In genomic region chr1:28088168-28088961, GRCh38 we compare ENCODE assay signal across 1 cellular context.
TF ChIP-seq lines count a peak whose summit lies in the region.

TSS of gene EYA3 (minus strand) at chr1:28088610. CDS start at chr1:28058026, 30,584 bp downstream.

TF ChIP-seq in GM12878, 131 proteins besides CTCF, POLR2A, EP300 and RAD21 (continued from another document and continues in another):
- TF ChIP-seq JUND (IDR thresholded peaks at IDR 0.05; ENCODE audit: low read depth, low read length): no peak
- TF ChIP-seq ZNF274 (IDR thresholded peaks at IDR 0.05; ENCODE audit: insufficient read depth, insufficient read length): no peak
- peak; percentile 80 for TF ChIP-seq SIN3A (IDR thresholded peaks at IDR 0.05; ENCODE audit: low read depth, low read length)
- TF ChIP-seq TARDBP (IDR thresholded peaks at IDR 0.05; ENCODE audit: borderline replicate concordance): no peak; the same call in 1 of the 2 replicates
- no peak for TF ChIP-seq JUNB (IDR thresholded peaks at IDR 0.05)
- TF ChIP-seq MTA3 (IDR thresholded peaks at IDR 0.05; ENCODE audit: borderline replicate concordance, low read length): no peak
- TF ChIP-seq E2F4 (IDR thresholded peaks at IDR 0.05; ENCODE audit: low read depth, low read length): no peak
- TF ChIP-seq, protein P1, sequence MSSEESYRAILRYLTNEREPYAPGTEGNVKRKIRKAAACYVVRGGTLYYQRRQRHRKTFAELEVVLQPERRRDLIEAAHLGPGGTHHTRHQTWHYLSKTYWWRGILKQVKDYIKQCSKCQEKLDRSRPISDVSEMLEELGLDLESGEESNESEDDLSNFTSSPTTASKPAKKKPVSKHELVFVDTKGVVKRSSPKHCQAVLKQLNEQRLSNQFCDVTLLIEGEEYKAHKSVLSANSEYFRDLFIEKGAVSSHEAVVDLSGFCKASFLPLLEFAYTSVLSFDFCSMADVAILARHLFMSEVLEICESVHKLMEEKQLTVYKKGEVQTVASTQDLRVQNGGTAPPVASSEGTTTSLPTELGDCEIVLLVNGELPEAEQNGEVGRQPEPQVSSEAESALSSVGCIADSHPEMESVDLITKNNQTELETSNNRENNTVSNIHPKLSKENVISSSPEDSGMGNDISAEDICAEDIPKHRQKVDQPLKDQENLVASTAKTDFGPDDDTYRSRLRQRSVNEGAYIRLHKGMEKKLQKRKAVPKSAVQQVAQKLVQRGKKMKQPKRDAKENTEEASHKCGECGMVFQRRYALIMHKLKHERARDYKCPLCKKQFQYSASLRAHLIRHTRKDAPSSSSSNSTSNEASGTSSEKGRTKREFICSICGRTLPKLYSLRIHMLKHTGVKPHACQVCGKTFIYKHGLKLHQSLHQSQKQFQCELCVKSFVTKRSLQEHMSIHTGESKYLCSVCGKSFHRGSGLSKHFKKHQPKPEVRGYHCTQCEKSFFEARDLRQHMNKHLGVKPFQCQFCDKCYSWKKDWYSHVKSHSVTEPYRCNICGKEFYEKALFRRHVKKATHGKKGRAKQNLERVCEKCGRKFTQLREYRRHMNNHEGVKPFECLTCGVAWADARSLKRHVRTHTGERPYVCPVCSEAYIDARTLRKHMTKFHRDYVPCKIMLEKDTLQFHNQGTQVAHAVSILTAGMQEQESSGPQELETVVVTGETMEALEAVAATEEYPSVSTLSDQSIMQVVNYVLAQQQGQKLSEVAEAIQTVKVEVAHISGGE (CRISPR knock-in tag; IDR thresholded peaks at IDR 0.05): no peak
- TF ChIP-seq SUPT20H (IDR thresholded peaks at IDR 0.05; ENCODE audit: borderline replicate concordance, control insufficient read depth, low read depth, low read length): no peak
- peak; percentile 85; the same call in 1 of the 2 replicates for TF ChIP-seq MXI1 (IDR thresholded peaks at IDR 0.05; ENCODE audit: low read depth, low read length)
- peak; percentile 68 for TF ChIP-seq SP1 (IDR thresholded peaks at IDR 0.05; ENCODE audit: low read depth, low read length)
- TF ChIP-seq IRF4 (IDR thresholded peaks at IDR 0.05; ENCODE audit: low read depth, low read length): 0 out of 2 replicates have a peak, but pooled peaks have one; percentile 27
- TF ChIP-seq GABPA (IDR thresholded peaks at IDR 0.05; ENCODE audit: low read depth): peak; percentile 98
- no peak for TF ChIP-seq USF2 (IDR thresholded peaks at IDR 0.05; ENCODE audit: borderline replicate concordance, low read depth, low read length)
- 0 out of 2 replicates have a peak, but pooled peaks have one; percentile 20 for TF ChIP-seq SMARCA5 (IDR thresholded peaks at IDR 0.05)
- no peak for TF ChIP-seq PAX8 (IDR thresholded peaks at IDR 0.05)
- TF ChIP-seq CHD2 (IDR thresholded peaks at IDR 0.05; ENCODE audit: borderline replicate concordance, low read depth, low read length): no peak; the same call in 1 of the 2 replicates
- TF ChIP-seq ZNF592 (IDR thresholded peaks at IDR 0.05): no peak
- TF ChIP-seq ELK1 (IDR thresholded peaks at IDR 0.05; ENCODE audit: low read depth, low read length): no peak
- peak; percentile 67 for TF ChIP-seq E2F8 (IDR thresholded peaks at IDR 0.05; ENCODE audit: low read depth, partially characterized antibody)
- no peak for TF ChIP-seq SUZ12 (IDR thresholded peaks at IDR 0.05; ENCODE audit: unreplicated experiment)
- no peak for TF ChIP-seq FOXM1 (IDR thresholded peaks at IDR 0.05; ENCODE audit: low read depth, low read length)
- TF ChIP-seq RFX5 (IDR thresholded peaks at IDR 0.05; ENCODE audit: low read depth, low read length): no peak
- TF ChIP-seq CREM (IDR thresholded peaks at IDR 0.05; ENCODE audit: low read depth): peak; percentile 21; the same call in 1 of the 2 replicates
- TF ChIP-seq IRF3 (IDR thresholded peaks at IDR 0.05): no peak
- TF ChIP-seq YY1 (IDR thresholded peaks at IDR 0.05; ENCODE audit: low read depth, low read length): peak; percentile 59
- no peak for TF ChIP-seq HSF1 (IDR thresholded peaks at IDR 0.05; ENCODE audit: low read depth, low read length)
- TF ChIP-seq BMI1 (IDR thresholded peaks at IDR 0.05; ENCODE audit: borderline replicate concordance): no peak
- TF ChIP-seq NFYA (IDR thresholded peaks at IDR 0.05; ENCODE audit: borderline replicate concordance, low read depth, low read length): no peak
- peak; percentile 84 for TF ChIP-seq CBFB (IDR thresholded peaks at IDR 0.05; ENCODE audit: low read depth)
- peak; percentile 48 for TF ChIP-seq RELA (IDR thresholded peaks at IDR 0.05; ENCODE audit: borderline replicate concordance, partially characterized antibody)
- 0 out of 3 replicates have a peak, but pooled peaks have one; percentile 9 for TF ChIP-seq POU2F2 (IDR thresholded peaks at IDR 0.05; ENCODE audit: borderline replicate concordance, low read depth, low read length)
- TF ChIP-seq CHD1 (IDR thresholded peaks at IDR 0.05; ENCODE audit: low read depth, low read length): 0 out of 2 replicates have a peak, but pooled peaks have one; percentile 18
- no peak for TF ChIP-seq ZZZ3 (IDR thresholded peaks at IDR 0.05; ENCODE audit: control insufficient read depth, insufficient read length, low read depth)
- TF ChIP-seq WRNIP1 (IDR thresholded peaks at IDR 0.05; ENCODE audit: borderline replicate concordance, low read depth, low read length): no peak
- TF ChIP-seq REST (IDR thresholded peaks at IDR 0.05; ENCODE audit: low read depth, low read length): no peak
- peak; percentile 98 for TF ChIP-seq NR2C1 (IDR thresholded peaks at IDR 0.05)
- TF ChIP-seq MAX (IDR thresholded peaks at IDR 0.05; ENCODE audit: low read depth, low read length): peak; percentile 51; the same call in 1 of the 2 replicates
- peak; percentile 94 for TF ChIP-seq POLR2AphosphoS5 (IDR thresholded peaks at IDR 0.05; ENCODE audit: low read length)
- TF ChIP-seq ZNF384 (IDR thresholded peaks at IDR 0.05; ENCODE audit: borderline replicate concordance, low read depth, low read length): no peak; the same call in none of the 2 replicates
- peak; percentile 66 for TF ChIP-seq PML (IDR thresholded peaks at IDR 0.05; ENCODE audit: low read length)
